8 cellular contexts compared by ENCODE assay signal in the genomic region with DNA sequence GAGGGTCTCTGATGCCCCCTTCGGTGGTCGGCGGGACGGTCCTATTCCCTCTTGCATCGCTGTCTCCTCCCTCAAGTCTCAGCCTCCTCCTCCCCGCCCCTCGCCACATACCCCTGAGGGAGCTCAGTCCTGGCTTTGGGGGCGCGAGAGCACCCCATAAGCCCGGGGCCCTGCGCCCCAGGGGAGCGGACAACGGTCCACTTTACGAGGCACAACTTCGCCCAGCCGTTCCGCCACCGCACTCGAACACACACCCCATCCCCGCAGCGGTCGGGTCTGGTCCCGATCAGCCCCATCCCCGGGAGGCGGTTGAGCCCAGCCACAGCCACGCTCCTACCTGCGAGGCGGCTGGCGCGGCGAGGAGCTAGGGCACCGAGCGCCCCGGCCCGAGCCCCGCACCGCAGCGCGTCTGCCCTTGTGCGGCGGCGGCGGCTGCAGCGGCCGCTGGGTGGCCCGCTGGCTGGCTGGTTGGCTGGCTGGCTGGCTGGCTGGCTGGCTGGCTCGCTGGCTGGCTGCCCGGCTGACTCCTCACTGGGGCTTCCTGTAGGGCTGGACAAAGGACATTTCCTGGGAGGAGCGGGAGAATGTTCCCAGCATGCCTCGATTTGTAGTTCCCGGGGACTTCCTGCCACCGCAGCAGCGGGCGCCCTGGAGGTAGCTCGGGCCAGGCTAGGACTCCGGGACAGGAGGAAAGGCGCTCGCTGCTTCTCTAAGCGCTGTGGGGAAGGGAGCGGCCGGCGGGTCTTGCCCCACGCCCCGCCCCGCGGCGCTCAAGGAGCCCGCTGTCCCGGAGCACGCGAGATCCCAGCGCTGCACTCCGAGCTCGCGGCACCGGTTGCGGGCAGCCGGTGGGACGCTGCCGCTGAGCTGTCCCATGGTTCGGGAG. TPM values are rescaled to one million over a fixed set of nuclear protein-coding genes. Genes with fewer than 3 reads are reported as not detected.
DNase-seq lines count a peak whose midpoint lies in the region; ATAC-seq lines count a peak whose summit lies in the region.

TSS of gene ZNF697 (minus strand) at position 533 of the 886 bp plus-strand sequence. CDS start 22,166 bp downstream, outside the sequence.

- H3K4me3 ChIP-seq in esophagus (ENCODE audit: low read depth in 1 of 2, low read length in 2 of 2) (peak within 1 kb of the TSS; percentile 80 to 84), mononuclear cell (ENCODE audit: low read length) (peak within 1 kb of the TSS; percentile 51)

- POLR2A ChIA-PET in activated CD4-positive, alpha-beta memory T cell treated with anti-CD3 and anti-CD28 coated beads, Interleukin-2, amount 10 ng/mL, durations not matched to agents 7 days and 5 days (lab: Charles Lee) = no interaction called here

- no peaks in the 10 kb centered on the region for H3K9me3 Mint-ChIP-seq in activated CD4-positive, alpha-beta memory T cell treated with anti-CD3 and anti-CD28 coated beads, Interleukin-2, amount 10 ng/mL, durations not matched to agents 7 days and 5 days
- peaks cover 0 to 2% of the 10 kb centered on the region in 2 donors for H3K9me3 Mint-ChIP-seq in stimulated activated naive B cell treated with anti-CD40 and anti-IgM and Interleukin-4, amounts not matched to agents 10 μg/mL and 1 μg/mL and 100 μg/mL, for 72 hours

- 0 to 1% methylated on average over 73 to 81 of the region's 81 CpGs for WGBS in esophagus, 2 donors

- no peaks in the 10 kb centered on the region for H3K36me3 ChIP-seq in esophagus (ENCODE audit: control insufficient read depth in 2 of 2, insufficient read depth in 2 of 2, low read length in 1 of 2)

- H3K9me3 ChIP-seq in esophagus (ENCODE audit: control insufficient read depth in 2 of 2, insufficient read depth in 1 of 2, low read depth in 1 of 2, low read length in 1 of 2) (no peaks in the 10 kb centered on the region), mononuclear cell (ENCODE audit: low read depth, low read length) (no peaks in the 10 kb centered on the region)

- H3K4me1 Mint-ChIP-seq in activated CD4-positive, alpha-beta memory T cell treated with anti-CD3 and anti-CD28 coated beads, Interleukin-2, amount 10 ng/mL, durations not matched to agents 7 days and 5 days = peaks cover 10% of the 10 kb centered on the region
- H3K4me1 Mint-ChIP-seq in stimulated activated naive B cell treated with anti-CD40 and anti-IgM and Interleukin-4, amounts not matched to agents 10 μg/mL and 1 μg/mL and 100 μg/mL, for 72 hours = peaks cover 8 to 9% of the 10 kb centered on the region in 2 donors

- H3K4me1 ChIP-seq in esophagus (ENCODE audit: control insufficient read depth in 2 of 2, insufficient read depth in 2 of 2, low read length in 1 of 2) (peaks cover 3 to 5% of the 10 kb centered on the region in 2 donors), mononuclear cell (ENCODE audit: insufficient read depth, low read length) (peaks cover 23% of the 10 kb centered on the region)

- H3K27me3 ChIP-seq in esophagus (ENCODE audit: control insufficient read depth in 1 of 2, insufficient read depth in 2 of 2, low read length in 2 of 2) (no peaks in the 10 kb centered on the region), mononuclear cell (ENCODE audit: insufficient read depth, low read length) (peaks cover 47% of the 10 kb centered on the region)

- peaks cover 85% of the 10 kb centered on the region for H3K27me3 Mint-ChIP-seq in activated CD4-positive, alpha-beta memory T cell treated with anti-CD3 and anti-CD28 coated beads, Interleukin-2, amount 10 ng/mL, durations not matched to agents 7 days and 5 days
- H3K27me3 Mint-ChIP-seq in stimulated activated naive B cell treated with anti-CD40 and anti-IgM and Interleukin-4, amounts not matched to agents 10 μg/mL and 1 μg/mL and 100 μg/mL, for 72 hours = peaks cover 61 to 81% of the 10 kb centered on the region in 2 donors

- peak within 1 kb of the TSS; percentile 75 to 87 for H3K27ac ChIP-seq in esophagus (ENCODE audit: low read depth in 2 of 2, low read length in 1 of 2)

- ATAC-seq in GM19043 (IDR thresholded peaks at IDR 0.05; ENCODE audit: low read depth, unreplicated experiment) = peak; percentile 65
- peak; percentile 73 for ATAC-seq in HG03175 (IDR thresholded peaks at IDR 0.05; ENCODE audit: unreplicated experiment)
- peak; percentile 88 to 89 for ATAC-seq in stimulated activated naive B cell treated with anti-CD40 and anti-IgM and Interleukin-4, amounts not matched to agents 10 μg/mL and 1 μg/mL and 100 μg/mL, for 72 hours (replicated peaks)

- peak within 1 kb of the TSS; percentile 61 for H3K4me3 Mint-ChIP-seq in activated CD4-positive, alpha-beta memory T cell treated with anti-CD3 and anti-CD28 coated beads, Interleukin-2, amount 10 ng/mL, durations not matched to agents 7 days and 5 days
- peak within 1 kb of the TSS; percentile 83 to 85 for H3K4me3 Mint-ChIP-seq in stimulated activated naive B cell treated with anti-CD40 and anti-IgM and Interleukin-4, amounts not matched to agents 10 μg/mL and 1 μg/mL and 100 μg/mL, for 72 hours

- DNase-seq in CD1c-positive myeloid dendritic cell (ENCODE audit: extremely low spot score) (peak; percentile 92), NCI-H2227 treated with DMSO at 0.1 percent for 48 hours (lab: John Stamatoyannopoulos, UW) (peak; percentile 89)
- peak; percentile 34 for DNase-seq in activated CD4-positive, alpha-beta memory T cell treated with anti-CD3 and anti-CD28 coated beads, Interleukin-2, amount 10 ng/mL, durations not matched to agents 7 days and 5 days
- peak; percentile 54 for DNase-seq in stimulated activated naive B cell treated with anti-CD40 and anti-IgM and Interleukin-4, amounts not matched to agents 10 μg/mL and 1 μg/mL and 100 μg/mL, for 72 hours

- no peaks in the 10 kb centered on the region for H3K36me3 Mint-ChIP-seq in activated CD4-positive, alpha-beta memory T cell treated with anti-CD3 and anti-CD28 coated beads, Interleukin-2, amount 10 ng/mL, durations not matched to agents 7 days and 5 days (ENCODE audit: low read depth)
- no peaks in the 10 kb centered on the region for H3K36me3 Mint-ChIP-seq in stimulated activated naive B cell treated with anti-CD40 and anti-IgM and Interleukin-4, amounts not matched to agents 10 μg/mL and 1 μg/mL and 100 μg/mL, for 72 hours

- CTCF ChIA-PET in activated CD4-positive, alpha-beta memory T cell treated with anti-CD3 and anti-CD28 coated beads, Interleukin-2, amount 10 ng/mL, durations not matched to agents 7 days and 5 days (lab: Charles Lee) = interaction anchor here (1.1 to 2.1 kb wide), 4 partner anchors 9 to 37 kb away, joined by 3 to 19 read pairs (median 5); no protein-coding TSS in a partner anchor

- H3K27ac Mint-ChIP-seq in activated CD4-positive, alpha-beta memory T cell treated with anti-CD3 and anti-CD28 coated beads, Interleukin-2, amount 10 ng/mL, durations not matched to agents 7 days and 5 days = no peak within 1 kb of the TSS
- H3K27ac Mint-ChIP-seq in stimulated activated naive B cell treated with anti-CD40 and anti-IgM and Interleukin-4, amounts not matched to agents 10 μg/mL and 1 μg/mL and 100 μg/mL, for 72 hours = no peak within 1 kb of the TSS

RNA-seq across cellular contexts. Expression of gene ZNF697, which starts in this region (rescaled TPM):
- under 1 TPM; 0.13 to 0.15 TPM for total RNA-seq in activated CD4-positive, alpha-beta memory T cell treated with anti-CD3 and anti-CD28 coated beads, Interleukin-2, amount 10 ng/mL, durations not matched to agents 7 days and 5 days
- under 1 TPM; 0.26 to 0.40 TPM for polyA plus RNA-seq in esophagus
- total RNA-seq in mononuclear cell = 4.1 TPM

Comparison
In these comparisons a context has a peak if more than half of its experiments do, and no peak if none do; other contexts are left out.
1. Peak in every context shown above with its lines: DNase-seq, ATAC-seq, H3K4me3 ChIP-seq and H3K27ac ChIP-seq.
2. Peak in DNase-seq in activated CD4-positive, alpha-beta memory T cell treated with anti-CD3 and anti-CD28 coated beads, Interleukin-2, amount 10 ng/mL, durations not matched to agents 7 days and 5 days; RNA of the gene not detected or under 1 TPM.
3. DNase-seq: peak in every context shown above with its lines; median percentile 92 in CD1c-positive myeloid dendritic cell; 89 in NCI-H2227 treated with DMSO at 0.1 percent for 48 hours; 54 in stimulated activated naive B cell treated with anti-CD40 and anti-IgM and Interleukin-4, amounts not matched to agents 10 μg/mL and 1 μg/mL and 100 μg/mL, for 72 hours; 34 in activated CD4-positive, alpha-beta memory T cell treated with anti-CD3 and anti-CD28 coated beads, Interleukin-2, amount 10 ng/mL, durations not matched to agents 7 days and 5 days.